ENCODE assay signal across 27 cellular contexts in the genomic region with DNA sequence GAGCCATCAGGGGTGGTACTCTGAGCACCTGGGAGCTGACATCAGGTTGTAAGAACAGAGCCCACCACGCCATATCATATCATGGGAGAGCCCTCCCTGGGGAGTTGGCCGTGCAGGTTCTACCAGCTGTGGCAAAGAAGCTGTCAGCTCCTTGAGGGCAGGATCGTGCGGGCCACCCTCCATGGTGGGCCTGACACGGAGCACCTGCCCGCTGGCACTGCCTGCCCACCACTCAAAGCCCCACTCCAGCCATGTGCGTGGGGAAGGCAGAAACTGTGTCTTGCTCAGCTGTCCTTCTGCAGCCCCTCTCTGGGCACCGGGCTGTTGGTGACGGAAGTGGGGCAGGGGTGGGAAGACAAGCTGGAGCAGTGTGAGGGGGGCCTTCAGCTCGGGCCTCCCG. TPM values are rescaled to one million over a fixed set of nuclear protein-coding genes. Genes with fewer than 3 reads are reported as not detected.
"Had no signal": no experiment of that assay in that cellular context is flagged by ENCODE, and none has a peak within 500 bp of the region (broad histone marks: within the 10 kb centered on the region; RNA-seq: fewer than 3 reads in every experiment).

No MANE protein-coding gene starts in this region.

- H3K4me1 Mint-ChIP-seq: central memory CD8-positive, alpha-beta T cell; immature natural killer cell; memory B cell had no signal

- H3K27me3 Mint-ChIP-seq: central memory CD8-positive, alpha-beta T cell; memory B cell had no signal

- H3K27ac ChIP-seq: coronary artery, dorsolateral prefrontal cortex, epithelial cell of prostate, esophagus squamous epithelium, gastroesophageal sphincter, heart left ventricle, hepatocyte, left lung had no signal

- H3K36me3 ChIP-seq: esophagus squamous epithelium, gastroesophageal sphincter, heart left ventricle, left lung had no signal

- H3K27ac Mint-ChIP-seq: endodermal cell, immature natural killer cell, memory B cell had no signal

- ATAC-seq: effector memory CD8-positive, alpha-beta T cell; esophagus mucosa; gastroesophageal sphincter; heart left ventricle; left cardiac atrium; left lung; left ventricle myocardium superior; mucosa of descending colon had no signal

- H3K4me3 Mint-ChIP-seq: central memory CD8-positive, alpha-beta T cell; effector memory CD8-positive, alpha-beta T cell; endodermal cell; immature natural killer cell; memory B cell had no signal

- H3K27me3 ChIP-seq: dorsolateral prefrontal cortex, esophagus squamous epithelium, gastroesophageal sphincter, heart left ventricle, hepatocyte, left lung had no signal

- H3K9me3 Mint-ChIP-seq: central memory CD8-positive, alpha-beta T cell; effector memory CD8-positive, alpha-beta T cell; immature natural killer cell had no signal

- H3K36me3 Mint-ChIP-seq: immature natural killer cell had no signal

- DNase-seq: cerebellar nuclear complex; dermis blood vessel endothelial cell; dorsolateral prefrontal cortex; effector CD8-positive, alpha-beta T cell; effector memory CD8-positive, alpha-beta T cell; endodermal cell; erythroblast; esophagus squamous epithelium; foreskin fibroblast; heart left ventricle; hypothalamus; immature natural killer cell; islet precursor cell; left cardiac atrium; left lung; left ventricle myocardium superior; mammary epithelial cell; mesendoderm; mucosa of descending colon had no signal

- H3K4me3 ChIP-seq: coronary artery, dorsolateral prefrontal cortex, esophagus squamous epithelium, gastroesophageal sphincter, heart left ventricle, hepatocyte, left lung, lung, mucosa of descending colon had no signal

- H3K4me1 ChIP-seq: left lung had no signal

RNA-seq across cellular contexts. Expression of a gene that starts 14.3 kb away (rescaled TPM):
- total RNA-seq: hepatocyte had no signal
- polyA plus RNA-seq: hepatocyte, mammary epithelial cell had no signal
